Comparison of ENCODE assay signal across 14 cellular contexts in genomic region chr7:66173856-66174255, GRCh38. TPM values are rescaled to one million over a fixed set of nuclear protein-coding genes. Genes with fewer than 3 reads are reported as not detected.
DNase-seq lines count a peak whose midpoint lies in the region; TF ChIP-seq lines count a peak whose summit lies in the region.
"Had no signal": no experiment of that assay in that cellular context is flagged by ENCODE, and none has a peak within 500 bp of the region (broad histone marks: within the 10 kb centered on the region; RNA-seq: fewer than 3 reads in every experiment).

No MANE protein-coding gene starts in this region.

- no peaks in the 10 kb centered on the region for H3K27me3 Mint-ChIP-seq in neural crest cell (ENCODE audit: low read depth)

- H3K9me3 Mint-ChIP-seq in neural crest cell, result no peaks in the 10 kb centered on the region
- H3K9me3 Mint-ChIP-seq: CD8-positive, alpha-beta memory T cell had no signal

- H3K4me3 ChIP-seq in brain microvascular endothelial cell (ENCODE audit: low read depth, low read length), result no peak overlapping the region
- H3K4me3 ChIP-seq in adrenal gland, result no peak overlapping the region
- H3K4me3 ChIP-seq: A549, BLaER1, HAP-1 had no signal

- in situ Hi-C loops in brain microvascular endothelial cell (cut with HindIII; ENCODE audit: low pct_ligation_motif_present, low sequenced_read_pairs), result no loop called here

- H3K27ac ChIP-seq in brain microvascular endothelial cell (no peak overlapping the region), adrenal gland (no peak overlapping the region)
- H3K27ac ChIP-seq: A549, BLaER1 had no signal

- TF ChIP-seq POLR2A in adrenal gland (IDR thresholded peaks at IDR 0.05), result no peak

- TF ChIP-seq CTCF in brain microvascular endothelial cell (IDR thresholded peaks at IDR 0.05; ENCODE audit: low read depth, low read length, missing control alignments) (no peak), neural crest cell (conservative IDR thresholded peaks at IDR 0.05) (no peak), adrenal gland (IDR thresholded peaks at IDR 0.05) (no peak)

- no peaks in the 10 kb centered on the region for H3K9me3 ChIP-seq in adrenal gland (replicated peaks in 1 of 3)
- H3K9me3 ChIP-seq: HAP-1 had no signal

- H3K36me3 ChIP-seq in brain microvascular endothelial cell (replicated peaks), result no peaks in the 10 kb centered on the region
- no peaks in the 10 kb centered on the region for H3K36me3 ChIP-seq in adrenal gland (replicated peaks in 1 of 2)
- H3K36me3 ChIP-seq: BLaER1, HAP-1 had no signal

- no peaks in the 10 kb centered on the region for H3K4me1 Mint-ChIP-seq in neural crest cell
- H3K4me1 Mint-ChIP-seq: CD8-positive, alpha-beta memory T cell had no signal

- peak; percentile 24 for DNase-seq in LHCN-M2 (ENCODE audit: low read depth)
- DNase-seq in brain microvascular endothelial cell, result peak; percentile 21
- DNase-seq in neural crest cell (ENCODE audit: low read depth, low spot score), result no peak
- DNase-seq in stimulated activated naive CD4-positive, alpha-beta T cell treated with Interleukin-2 at 50 U/mL for 16 hours (lab: John Stamatoyannopoulos, UW), result no peak
- DNase-seq in NCI-H526 treated with DMSO at 0.1 percent for 48 hours (lab: John Stamatoyannopoulos, UW), result no peak
- DNase-seq in adrenal gland, result no peak
- DNase-seq: AML-193; Caco-2; CD8-positive, alpha-beta memory T cell; GF-D8; GOT3 had no signal

- H3K36me3 Mint-ChIP-seq in neural crest cell (ENCODE audit: low read depth), result no peaks in the 10 kb centered on the region
- H3K36me3 Mint-ChIP-seq: CD8-positive, alpha-beta memory T cell had no signal

- no peak overlapping the region for H3K4me3 Mint-ChIP-seq in neural crest cell
- H3K4me3 Mint-ChIP-seq: CD8-positive, alpha-beta memory T cell had no signal

- H3K27me3 ChIP-seq in brain microvascular endothelial cell (replicated peaks), result no peaks in the 10 kb centered on the region
- H3K27me3 ChIP-seq in adrenal gland, result no peaks in the 10 kb centered on the region
- H3K27me3 ChIP-seq: BLaER1 had no signal

- WGBS in adrenal gland, 4 donors, result 93 to 97% (median 96%) methylated on average over 5 of the region's 5 CpGs

- H3K4me1 ChIP-seq in adrenal gland (replicated peaks in 1 of 2), result peaks cover 9 to 13% of the 10 kb centered on the region in 2 donors
- H3K4me1 ChIP-seq: BLaER1, Caco-2, HAP-1 had no signal

- H3K27ac Mint-ChIP-seq in neural crest cell (ENCODE audit: unreplicated experiment), result peak overlapping the region; percentile 35

- intact Hi-C loops in adrenal gland (cut with DNase I), result no loop called here

RNA-seq across cellular contexts. Expression of gene TPST1, which starts 31.3 kb away (rescaled TPM):
- total RNA-seq in LHCN-M2 (2014; rRNA removed) (53.6 and 68.8 TPM in 2 replicates), neural crest cell (18.6 and 21.9 TPM in 2 replicates), adrenal gland (10 to 100 TPM; 23.9 to 70.2 (median 32.2) TPM)
- 25.2 TPM for polyA plus RNA-seq in LHCN-M2 (2012)
- polyA plus RNA-seq in adrenal gland, result 10 to 100 TPM in 1 of 3 donors, 1 to 10 TPM in 2; 6.8 to 22.3 (median 7.5) TPM

RNA-seq across cellular contexts. Expression of gene CRCP, which starts 59.2 kb away (rescaled TPM):
- total RNA-seq in LHCN-M2 (2014; rRNA removed) (33.7 and 37.9 TPM in 2 replicates), neural crest cell (35.2 and 38.0 TPM in 2 replicates), adrenal gland (10 to 100 TPM; 28.9 to 53.3 (median 41.4) TPM)
- polyA plus RNA-seq in LHCN-M2 (2012), result 35.5 TPM
- 10 to 100 TPM; 14.5 to 46.7 (median 21.6) TPM for polyA plus RNA-seq in adrenal gland

Comparison
In these comparisons a context has a peak if more than half of its experiments do, and no peak if none do; other contexts are left out.
1. DNase-seq: peak in LHCN-M2 (single experiment) and brain microvascular endothelial cell (single experiment); none in neural crest cell (single experiment), stimulated activated naive CD4-positive, alpha-beta T cell treated with Interleukin-2 at 50 U/mL for 16 hours (single experiment), NCI-H526 treated with DMSO at 0.1 percent for 48 hours (single experiment) and adrenal gland (0 of 7).